ENCODE assay signal across 17 cellular contexts in genomic region chr6:43741829-43742228, GRCh38.
"Had no signal": no experiment of that assay in that cellular context is flagged by ENCODE, and none has a peak within 500 bp of the region (broad histone marks: within the 10 kb centered on the region; RNA-seq: fewer than 3 reads in every experiment).

No MANE protein-coding gene starts in this region.

- H3K36me3 ChIP-seq: right atrium auricular region, tibial nerve, uterus had no signal

- H3K27ac ChIP-seq: right atrium auricular region, uterus had no signal

- H3K4me3 ChIP-seq: lung, right atrium auricular region, tibial nerve, uterus had no signal

- H3K27me3 ChIP-seq: right atrium auricular region, tibial nerve, uterus had no signal

- H3K9me3 ChIP-seq: right atrium auricular region, tibial nerve, uterus had no signal

- DNase-seq: activated CD4-positive, alpha-beta T cell treated with anti-CD3 and anti-CD28 coated beads for 36 hours; activated CD4-positive, alpha-beta T cell treated with anti-CD3 and anti-CD28 coated beads, Interleukin-2, amount 50 U/mL, for 48 hours; activated gamma-delta T cell; effector memory CD8-positive, alpha-beta T cell; foreskin melanocyte; glutamatergic neuron; hippocampal formation; occipital lobe; stimulated activated CD4-positive, alpha-beta T cell treated with anti-CD3 and anti-CD28 coated beads, Interleukin-12 subunit alpha, Interleukin-12 subunit beta, amount 100 ng/mL, for 4 hours; stimulated activated CD4-positive, alpha-beta T cell treated with anti-CD3 and anti-CD28 coated beads, Interleukin-1b, Interleukin-23, amount 100 ng/mL, for 48 hours; stimulated activated CD8-positive, alpha-beta memory T cell treated with anti-CD3 and anti-CD28 coated beads, Interleukin-4, amount 100 ng/mL, for 48 hours; stimulated activated naive CD8-positive, alpha-beta T cell treated with anti-CD3 and anti-CD28 coated beads, Interleukin-15, Interleukin-2, amounts not matched to agents 100 U/mL and 50 U/mL, for 24 hours; uterus had no signal

- ATAC-seq: activated CD4-positive, alpha-beta T cell treated with anti-CD3 and anti-CD28 coated beads for 36 hours; effector memory CD8-positive, alpha-beta T cell; natural killer cell treated with Interleukin-12 subunit alpha and Interleukin-12 subunit beta and Interleukin-15 and Interleukin-18, amount 100 ng/mL, for 72 hours; stimulated activated naive CD8-positive, alpha-beta T cell treated with anti-CD3 and anti-CD28 coated beads, Interleukin-15, Interleukin-2, amounts not matched to agents 100 U/mL and 50 U/mL, for 24 hours had no signal

- H3K4me1 ChIP-seq: uterus had no signal
